Comparison of ENCODE assay signal across 8 cellular contexts in genomic region chr13:50123862-50124535, GRCh38.
A peak's percentile ranks its signal among the peaks of the same experiment; 100 is the strongest.
DNase-seq lines count a peak whose midpoint lies in the region; ATAC-seq and TF ChIP-seq lines count a peak whose summit lies in the region.

No MANE protein-coding gene starts in this region.

- H3K9me3 Mint-ChIP-seq in CD8-positive, alpha-beta T cell, result no peaks in the 10 kb centered on the region
- H3K9me3 Mint-ChIP-seq in endothelial cell (ENCODE audit: unreplicated experiment), result no peaks in the 10 kb centered on the region

- peaks cover 8% of the 10 kb centered on the region for H3K36me3 Mint-ChIP-seq in CD8-positive, alpha-beta T cell
- peaks cover 4% of the 10 kb centered on the region for H3K36me3 Mint-ChIP-seq in endothelial cell (ENCODE audit: low read depth, unreplicated experiment)

- H3K27me3 Mint-ChIP-seq in CD8-positive, alpha-beta T cell (ENCODE audit: low read depth), result peaks cover 15% of the 10 kb centered on the region
- peaks cover 26% of the 10 kb centered on the region for H3K27me3 Mint-ChIP-seq in endothelial cell (ENCODE audit: unreplicated experiment)

- H3K4me1 ChIP-seq in CD8-positive, alpha-beta T cell (ENCODE audit: insufficient read depth, low read length), result peaks cover 24% of the 10 kb centered on the region

- peak in 6 of 7 experiments; percentile 43 to 79 (median 71) for DNase-seq in CD8-positive, alpha-beta T cell
- DNase-seq in NOMO-1 treated with dmso at 0.1 percent for 144 hours (lab: John Stamatoyannopoulos, UW; ENCODE audit: unreplicated experiment), result peak; percentile 92
- DNase-seq in activated CD8-positive, alpha-beta memory T cell treated with anti-CD3 and anti-CD28 coated beads, Interleukin-2, amount 50 U/mL, for 48 hours, result peak; percentile 78
- DNase-seq in endothelial cell (ENCODE audit: low spot score), result peak; percentile 72
- DNase-seq in middle frontal gyrus (ENCODE audit: extremely low spot score, low spot score), result peak; percentile 17
- peak; percentile 41 for DNase-seq in stimulated activated CD8-positive, alpha-beta memory T cell treated with anti-CD3 and anti-CD28 coated beads, Interleukin-7, amount 100 ng/mL, for 24 hours (ENCODE audit: low read depth)

- intact Hi-C loops in CD8-positive, alpha-beta T cell (cut with DNase I, micrococcal nuclease), result loop anchor here (1.0 to 10.0 kb wide), 13 partner anchors 18 to 1891 kb away; partner anchors contain the start of genes CAB39L (in 2 of the 2), DHRS12 (in 2 of the 2), SETDB2 (in 2 of the 2) and TRIM13 (in 2 of the 2)

- peak overlapping the region; percentile 90 for H3K4me3 Mint-ChIP-seq in CD8-positive, alpha-beta T cell
- H3K4me3 Mint-ChIP-seq in endothelial cell (ENCODE audit: unreplicated experiment), result peak overlapping the region; percentile 95

- no peaks in the 10 kb centered on the region for H3K36me3 ChIP-seq in CD8-positive, alpha-beta T cell (ENCODE audit: insufficient read depth, low read length)

- CTCF ChIA-PET in CD8-positive, alpha-beta T cell (lab: Charles Lee), result interaction anchor here (1.3 to 8.9 kb wide), 4 partner anchors 40 to 788 kb away, joined by 4 to 112 read pairs (median 15); partner anchors contain the start of gene TRIM13

- H3K9me3 ChIP-seq in CD8-positive, alpha-beta T cell (ENCODE audit: low read length), result no peaks in the 10 kb centered on the region

- ATAC-seq in CD8-positive, alpha-beta T cell, result peak; percentile 65
- ATAC-seq in GM19455 (IDR thresholded peaks at IDR 0.05; ENCODE audit: unreplicated experiment) (peak; percentile 65), HG03571 (IDR thresholded peaks at IDR 0.05; ENCODE audit: unreplicated experiment) (peak; percentile 67)

- peak overlapping the region; percentile 96 for H3K27ac Mint-ChIP-seq in CD8-positive, alpha-beta T cell
- peak overlapping the region; percentile 94 for H3K27ac Mint-ChIP-seq in endothelial cell (ENCODE audit: unreplicated experiment)

- peak overlapping the region; percentile 87 for H3K4me3 ChIP-seq in CD8-positive, alpha-beta T cell (ENCODE audit: low read depth, low read length)

- H3K27ac ChIP-seq in CD8-positive, alpha-beta T cell (ENCODE audit: low read depth, low read length), result peak overlapping the region; percentile 90

- peaks cover 19% of the 10 kb centered on the region for H3K27me3 ChIP-seq in CD8-positive, alpha-beta T cell (ENCODE audit: insufficient read depth, low read length)

- POLR2A ChIA-PET in CD8-positive, alpha-beta T cell (lab: Charles Lee), result interaction anchor here (0.6 to 8.2 kb wide), 19 partner anchors 8 to 1967 kb away, joined by 3 to 164 read pairs (median 5); partner anchors contain the start of genes FNDC3A, KPNA3, RNASEH2B and SPRYD7

- no peak for TF ChIP-seq CTCF in CD8-positive, alpha-beta T cell (IDR thresholded peaks at IDR 0.05)
- no peak for TF ChIP-seq CTCF in endothelial cell (IDR thresholded peaks at IDR 0.05; ENCODE audit: unreplicated experiment)

- H3K4me1 Mint-ChIP-seq in CD8-positive, alpha-beta T cell (ENCODE audit: low read depth), result peaks cover 44% of the 10 kb centered on the region
- H3K4me1 Mint-ChIP-seq in endothelial cell (ENCODE audit: unreplicated experiment), result peaks cover 42% of the 10 kb centered on the region

Comparison
In these comparisons a context has a peak if more than half of its experiments do, and no peak if none do; other contexts are left out.
1. Peak in every context shown above with its lines: DNase-seq, ATAC-seq, H3K4me3 ChIP-seq and H3K27ac ChIP-seq.
2. DNase-seq: peak in every context shown above with its lines; median percentile 92 in NOMO-1 treated with dmso at 0.1 percent for 144 hours; 78 in activated CD8-positive, alpha-beta memory T cell treated with anti-CD3 and anti-CD28 coated beads, Interleukin-2, amount 50 U/mL, for 48 hours; 72 in endothelial cell; 71 in CD8-positive, alpha-beta T cell; 41 in stimulated activated CD8-positive, alpha-beta memory T cell treated with anti-CD3 and anti-CD28 coated beads, Interleukin-7, amount 100 ng/mL, for 24 hours; 17 in middle frontal gyrus.